In the genomic region with DNA sequence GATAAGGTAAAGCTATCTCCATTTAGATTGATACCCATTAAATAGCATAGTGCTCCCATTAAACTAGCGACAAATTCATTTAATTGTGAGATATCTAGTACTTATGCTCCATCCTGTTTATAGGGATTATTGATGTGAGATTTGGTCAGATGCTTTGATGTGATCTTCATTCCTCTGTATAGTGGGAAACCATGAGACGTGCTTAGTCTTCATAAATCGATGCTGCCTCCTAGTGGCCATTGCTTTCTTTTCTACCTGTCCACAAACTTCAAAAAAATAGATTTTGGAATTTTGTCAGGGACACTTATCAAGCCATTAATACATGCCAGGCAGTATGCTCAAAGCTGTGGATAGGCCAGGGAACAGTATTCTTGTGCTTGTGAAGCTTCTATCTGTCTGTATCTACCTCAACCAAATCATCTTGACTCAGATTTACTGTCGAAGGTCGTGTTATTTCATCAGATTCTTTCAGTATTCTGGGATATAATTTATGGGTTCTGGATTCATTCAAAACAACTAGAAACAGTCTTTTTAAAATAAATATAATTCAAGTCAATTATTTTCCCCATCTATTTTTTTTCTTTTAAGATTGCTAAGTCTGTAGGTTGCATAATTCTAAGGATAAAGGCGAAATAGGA, we compare ENCODE assay signal across 8 cellular contexts. TPM values are rescaled to one million over a fixed set of nuclear protein-coding genes. Genes with fewer than 3 reads are reported as not detected.
A peak's percentile ranks its signal among the peaks of the same experiment; 100 is the strongest.
DNase-seq lines count a peak whose midpoint lies in the region; ATAC-seq and TF ChIP-seq lines count a peak whose summit lies in the region.

No MANE protein-coding gene starts in this region.

- ATAC-seq in GM18502 (IDR thresholded peaks at IDR 0.05; ENCODE audit: poor library complexity, unreplicated experiment) (peak; percentile 78), HG02870 (IDR thresholded peaks at IDR 0.05; ENCODE audit: unreplicated experiment) (peak; percentile 81), lung (ENCODE audit: insufficient read depth, low FRiP score) (peak; percentile 53)

- 52 to 55% methylated on average over 6 of the region's 6 CpGs for WGBS in lung, 2 donors

- no peaks in the 10 kb centered on the region for H3K4me1 ChIP-seq in lung (ENCODE audit: control insufficient read depth in 2 of 2, insufficient read depth in 2 of 2, low read length in 2 of 2)

- TF ChIP-seq CTCF in AG09319 (IDR thresholded peaks at IDR 0.05; ENCODE audit: low read depth, low read length), result peak; percentile 76
- TF ChIP-seq CTCF in lung (IDR thresholded peaks at IDR 0.05; ENCODE audit: control extremely low read depth, extremely low read depth), result peak; percentile 38

- H3K36me3 ChIP-seq in lung (ENCODE audit: control insufficient read depth in 2 of 2, insufficient read depth in 2 of 2, low read length in 2 of 2), result peaks cover 0 to 2% of the 10 kb centered on the region in 2 donors

- H3K9me3 ChIP-seq in lung (ENCODE audit: control insufficient read depth in 2 of 2, insufficient read depth in 1 of 2, low read length in 1 of 2), result no peaks in the 10 kb centered on the region

- peak; percentile 27 for DNase-seq in AG09319 (ENCODE audit: extremely low read depth, low read depth)
- DNase-seq in NCI-H1694 (lab: John Stamatoyannopoulos, UW), result peak; percentile 73
- peak; percentile 38 for DNase-seq in T-helper 9 cell
- peak; percentile 50 for DNase-seq in dedifferentiated amniotic fluid mesenchymal stem cell (ENCODE audit: extremely low spot score)
- peak; percentile 52 for DNase-seq in lung (ENCODE audit: low spot score)
- peak in 5 of 6 experiments; percentile 7 to 47 (median 35) for DNase-seq in stimulated activated naive CD4-positive, alpha-beta T cell (lab: John Stamatoyannopoulos, UW)

- H3K4me3 ChIP-seq in lung, result no peak overlapping the region

- no peaks in the 10 kb centered on the region for H3K27me3 ChIP-seq in lung (ENCODE audit: control insufficient read depth, insufficient read depth)

- H3K27ac ChIP-seq in lung (ENCODE audit: low read depth in 1 of 2, low read length in 1 of 2), result no peak overlapping the region

RNA-seq across cellular contexts. Expression of a gene that starts 12.0 kb away (rescaled TPM):
- total RNA-seq in lung, result 10 to 100 TPM; 22.9 to 70.8 TPM
- 10 to 100 TPM; 28.4 to 37.0 TPM for polyA plus RNA-seq in lung

RNA-seq across cellular contexts. Expression of a gene that starts 28.5 kb away (rescaled TPM):
- total RNA-seq in lung, result 1 to 10 TPM in 1 of 2 donors, under 1 TPM in 1; 0.55 to 1.6 TPM
- polyA plus RNA-seq in lung, result under 1 TPM in 1 of 2 donors, not detected in 1; 0.03 TPM
